Comparison of ENCODE assay signal across 27 cellular contexts in genomic region chr3:45007091-45007490, GRCh38. TPM values are rescaled to one million over a fixed set of nuclear protein-coding genes. Genes with fewer than 3 reads are reported as not detected.
DNase-seq lines count a peak whose midpoint lies in the region; ATAC-seq and TF ChIP-seq lines count a peak whose summit lies in the region.
"Had no signal": no experiment of that assay in that cellular context is flagged by ENCODE, and none has a peak within 500 bp of the region (broad histone marks: within the 10 kb centered on the region; RNA-seq: fewer than 3 reads in every experiment).

No MANE protein-coding gene starts in this region.

- peaks cover 56% of the 10 kb centered on the region for H3K4me1 Mint-ChIP-seq in activated naive CD4-positive, alpha-beta T cell treated with anti-CD3 and anti-CD28 coated beads, Interleukin-2, amount 50 U/mL, for 24 hours
- H3K4me1 Mint-ChIP-seq in activated naive CD4-positive, alpha-beta T cell treated with anti-CD3 and anti-CD28 coated beads for 36 hours (ENCODE audit: low read depth), result peaks cover 26% of the 10 kb centered on the region
- peaks cover 57% of the 10 kb centered on the region for H3K4me1 Mint-ChIP-seq in T-helper 17 cell
- H3K4me1 Mint-ChIP-seq: neural crest cell had no signal

- peak overlapping the region; percentile 42 for H3K4me3 Mint-ChIP-seq in activated naive CD4-positive, alpha-beta T cell treated with anti-CD3 and anti-CD28 coated beads, Interleukin-2, amount 50 U/mL, for 24 hours
- no peak overlapping the region for H3K4me3 Mint-ChIP-seq in activated naive CD4-positive, alpha-beta T cell treated with anti-CD3 and anti-CD28 coated beads for 36 hours
- peak overlapping the region; percentile 41 for H3K4me3 Mint-ChIP-seq in T-helper 17 cell
- H3K4me3 Mint-ChIP-seq: B cell, neural crest cell, type B pancreatic cell had no signal

- peaks cover 4% of the 10 kb centered on the region for H3K9me3 Mint-ChIP-seq in activated naive CD4-positive, alpha-beta T cell treated with anti-CD3 and anti-CD28 coated beads, Interleukin-2, amount 50 U/mL, for 24 hours
- H3K9me3 Mint-ChIP-seq in activated naive CD4-positive, alpha-beta T cell treated with anti-CD3 and anti-CD28 coated beads for 36 hours, result peaks cover 3% of the 10 kb centered on the region

- TF ChIP-seq POLR2A in gastrocnemius medialis (IDR thresholded peaks at IDR 0.05), result no peak
- TF ChIP-seq POLR2A in ovary (IDR thresholded peaks at IDR 0.05), result no peak
- TF ChIP-seq POLR2A in Peyer's patch (IDR thresholded peaks at IDR 0.05), result no peak

- H3K4me3 ChIP-seq in gastrocnemius medialis (no peak overlapping the region), ovary (no peak overlapping the region), Peyer's patch (no peak overlapping the region)
- H3K4me3 ChIP-seq: breast epithelium, mucosa of descending colon, right lobe of liver had no signal

- H3K4me1 ChIP-seq in gastrocnemius medialis (peaks cover 56 to 70% of the 10 kb centered on the region in 2 donors), ovary (ENCODE audit: insufficient read depth) (peaks cover 15% of the 10 kb centered on the region), Peyer's patch (peaks cover 0 to 12% (median 2%) of the 10 kb centered on the region in 4 donors)

- H3K27me3 ChIP-seq in gastrocnemius medialis, result no peaks in the 10 kb centered on the region
- no peaks in the 10 kb centered on the region for H3K27me3 ChIP-seq in ovary
- H3K27me3 ChIP-seq in Peyer's patch, result no peaks in the 10 kb centered on the region
- H3K27me3 ChIP-seq: breast epithelium, right lobe of liver had no signal

- TF ChIP-seq EP300 in ovary (IDR thresholded peaks at IDR 0.05), result no peak

- WGBS in ovary, 3 donors, result 63 to 81% (median 66%) methylated on average over 8 of the region's 8 CpGs

- CTCF ChIA-PET in activated naive CD4-positive, alpha-beta T cell treated with anti-CD3 and anti-CD28 coated beads for 36 hours (lab: Charles Lee), result interaction anchor here (0.7 kb wide), 1 partner anchor 203 kb away, joined by 3 read pairs; no protein-coding TSS in a partner anchor

- in situ Hi-C loops in gastrocnemius medialis (cut with MboI; ENCODE audit: low sequenced_read_pairs in 4 of 4), result no loop called here

- no peak for DNase-seq in activated naive CD4-positive, alpha-beta T cell treated with anti-CD3 and anti-CD28 coated beads for 36 hours
- DNase-seq in T-helper 17 cell (no peak), myocyte (ENCODE audit: low read depth) (peak; percentile 89), gastrocnemius medialis (no peak), NK-92 (lab: John Stamatoyannopoulos, UW; ENCODE audit: unreplicated experiment) (no peak), ovary (no peak), Peyer's patch (no peak)
- DNase-seq: ACHN; anterior cingulate cortex; hippocampal formation; mammary epithelial cell; mucosa of descending colon; NCI-H146; NCI-H446; NCI-H774; right lobe of liver; stimulated activated CD4-positive, alpha-beta T cell treated with anti-CD3 and anti-CD28 coated beads, Interleukin-12 subunit alpha, Interleukin-12 subunit beta, amount 100 ng/mL, for 4 hours; stimulated activated CD4-positive, alpha-beta T cell treated with anti-CD3 and anti-CD28 coated beads, Interleukin-2, amount 100 ng/mL, for 48 hours; SW 1271 had no signal

- H3K36me3 ChIP-seq in gastrocnemius medialis (peaks cover 0 to 10% of the 10 kb centered on the region in 2 donors), ovary (no peaks in the 10 kb centered on the region), Peyer's patch (peaks cover 0 to 41% (median 0%) of the 10 kb centered on the region in 3 donors)
- H3K36me3 ChIP-seq: breast epithelium had no signal

- TF ChIP-seq CTCF in gastrocnemius medialis (IDR thresholded peaks at IDR 0.05 in 4 of 5, conservative IDR thresholded peaks at IDR 0.05 in 1 of 5) (no peak), ovary (IDR thresholded peaks at IDR 0.05) (no peak), Peyer's patch (IDR thresholded peaks at IDR 0.05) (no peak)

- H3K27ac ChIP-seq in gastrocnemius medialis (peak overlapping the region; percentile 76 to 89 (median 78)), ovary (no peak overlapping the region), Peyer's patch (no peak overlapping the region)
- H3K27ac ChIP-seq: right lobe of liver had no signal

- peaks cover 37% of the 10 kb centered on the region for H3K36me3 Mint-ChIP-seq in activated naive CD4-positive, alpha-beta T cell treated with anti-CD3 and anti-CD28 coated beads, Interleukin-2, amount 50 U/mL, for 24 hours
- peaks cover 60% of the 10 kb centered on the region for H3K36me3 Mint-ChIP-seq in activated naive CD4-positive, alpha-beta T cell treated with anti-CD3 and anti-CD28 coated beads for 36 hours (ENCODE audit: low read depth)
- H3K36me3 Mint-ChIP-seq in T-helper 17 cell (ENCODE audit: low read depth), result peaks cover 14% of the 10 kb centered on the region

- no peak for ATAC-seq in T-helper 17 cell
- ATAC-seq in gastrocnemius medialis, result peak; percentile 12 to 19
- ATAC-seq: activated CD4-positive, CD25-positive, alpha-beta regulatory T cell treated with anti-CD3 and anti-CD28 coated beads, Interleukin-2, amount 50 U/mL, for 24 hours; mucosa of descending colon; right lobe of liver had no signal

- no peaks in the 10 kb centered on the region for H3K27me3 Mint-ChIP-seq in activated naive CD4-positive, alpha-beta T cell treated with anti-CD3 and anti-CD28 coated beads, Interleukin-2, amount 50 U/mL, for 24 hours
- no peaks in the 10 kb centered on the region for H3K27me3 Mint-ChIP-seq in activated naive CD4-positive, alpha-beta T cell treated with anti-CD3 and anti-CD28 coated beads for 36 hours (ENCODE audit: low read depth)
- no peaks in the 10 kb centered on the region for H3K27me3 Mint-ChIP-seq in T-helper 17 cell
- H3K27me3 Mint-ChIP-seq: B cell, type B pancreatic cell had no signal

- peak overlapping the region; percentile 65 for H3K27ac Mint-ChIP-seq in activated naive CD4-positive, alpha-beta T cell treated with anti-CD3 and anti-CD28 coated beads, Interleukin-2, amount 50 U/mL, for 24 hours
- H3K27ac Mint-ChIP-seq in activated naive CD4-positive, alpha-beta T cell treated with anti-CD3 and anti-CD28 coated beads for 36 hours, result no peak overlapping the region
- peak overlapping the region; percentile 90 for H3K27ac Mint-ChIP-seq in T-helper 17 cell
- H3K27ac Mint-ChIP-seq: B cell, type B pancreatic cell had no signal

- intact Hi-C loops in activated naive CD4-positive, alpha-beta T cell treated with anti-CD3 and anti-CD28 coated beads for 36 hours (cut with micrococcal nuclease), result no loop called here
- intact Hi-C loops in gastrocnemius medialis (cut with DNase I; ENCODE audit: low total_unique reads), result no loop called here
- intact Hi-C loops in ovary (cut with DNase I), result no loop called here

- H3K9me3 ChIP-seq in T-helper 17 cell (ENCODE audit: control insufficient read depth, low read length, poor library complexity, severe bottlenecking) (no peaks in the 10 kb centered on the region), gastrocnemius medialis (no peaks in the 10 kb centered on the region), ovary (no peaks in the 10 kb centered on the region), Peyer's patch (no peaks in the 10 kb centered on the region)
- H3K9me3 ChIP-seq: breast epithelium, mucosa of descending colon, right lobe of liver had no signal

RNA-seq across cellular contexts. Expression of gene CLEC3B, which starts 19.0 kb away (rescaled TPM):
- not detected for total RNA-seq in activated naive CD4-positive, alpha-beta T cell treated with anti-CD3 and anti-CD28 coated beads for 36 hours
- total RNA-seq in T-helper 17 cell (under 1 TPM in 1 of 2 donors, not detected in 1; 0.99 TPM), myocyte (0.75 TPM in 1 of 2 replicates, not detected in the other), gastrocnemius medialis (10 to 100 TPM; 14.5 to 23.4 (median 20.7) TPM), ovary (10 to 100 TPM in 3 of 7 donors, 1 to 10 TPM in 4; 2.9 to 18.2 (median 7.5) TPM), Peyer's patch (10 to 100 TPM; 11.6 to 47.9 (median 32.7) TPM)
- 2.9 TPM for polyA plus RNA-seq in myocyte (2012)
- polyA plus RNA-seq in ovary, result 10 to 100 TPM; 12.2 to 63.5 TPM
- total RNA-seq: B cell, endothelial cell of umbilical vein, HT-29, neural crest cell had no signal

RNA-seq across cellular contexts. Expression of gene EXOSC7, which starts 31.0 kb away (rescaled TPM):
- total RNA-seq in activated naive CD4-positive, alpha-beta T cell treated with anti-CD3 and anti-CD28 coated beads for 36 hours, result 10 to 100 TPM; 61.4 to 64.7 TPM
- total RNA-seq in T-helper 17 cell (10 to 100 TPM; 36.5 to 36.9 TPM), myocyte (66.9 and 93.0 TPM in 2 replicates), gastrocnemius medialis (10 to 100 TPM; 57.4 to 80.3 (median 60.9) TPM), ovary (10 to 100 TPM; 28.3 to 39.3 (median 36.8) TPM), Peyer's patch (10 to 100 TPM; 19.8 to 66.0 (median 28.6) TPM)
- polyA plus RNA-seq in myocyte (2012), result 77.1 TPM
- polyA plus RNA-seq in ovary, result 10 to 100 TPM; 34.5 to 35.4 TPM

RNA-seq across cellular contexts. Expression of gene ZDHHC3, which starts 31.1 kb away (rescaled TPM):
- total RNA-seq in activated naive CD4-positive, alpha-beta T cell treated with anti-CD3 and anti-CD28 coated beads for 36 hours, result 10 to 100 TPM; 29.5 to 31.0 TPM
- total RNA-seq in T-helper 17 cell (10 to 100 TPM; 43.5 to 51.4 TPM), myocyte (60.7 and 66.0 TPM in 2 replicates), gastrocnemius medialis (10 to 100 TPM; 66.2 to 90.5 (median 74.5) TPM), ovary (10 to 100 TPM; 28.6 to 63.1 (median 46.2) TPM), Peyer's patch (100 to 1,000 TPM in 3 of 4 donors, 10 to 100 TPM in 1; 70.1 to 190 (median 152) TPM)
- polyA plus RNA-seq in myocyte (2012), result 65.2 TPM
- polyA plus RNA-seq in ovary, result 10 to 100 TPM; 30.6 to 81.2 TPM

Comparison
In these comparisons a context has a peak if more than half of its experiments do, and no peak if none do; other contexts are left out.
1. H3K27ac ChIP-seq: peak in gastrocnemius medialis (4 of 4); none in ovary (0 of 2) and Peyer's patch (0 of 4).